ENCODE assay signal across 19 cellular contexts in the genomic region with DNA sequence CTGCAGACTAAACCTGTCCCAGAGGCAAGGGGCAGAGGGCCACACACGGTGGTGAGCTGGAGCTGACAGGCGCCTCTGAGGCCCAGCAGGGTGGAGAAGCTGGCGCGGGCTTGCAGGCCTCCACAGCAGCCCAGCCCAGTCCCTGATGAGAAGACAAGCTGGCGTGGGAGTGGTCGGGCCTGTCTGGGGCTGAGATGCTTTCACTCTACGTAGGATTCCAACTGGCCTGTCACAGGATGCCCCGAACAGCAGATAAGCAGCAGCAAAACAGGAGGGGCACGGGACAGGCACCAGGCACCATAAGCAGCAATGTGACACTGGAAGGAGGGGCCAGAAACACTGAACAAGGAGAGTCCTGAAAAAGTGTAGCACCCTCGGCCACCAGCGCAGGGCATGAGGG. TPM values are rescaled to one million over a fixed set of nuclear protein-coding genes. Genes with fewer than 3 reads are reported as not detected.
A peak's percentile ranks its signal among the peaks of the same experiment; 100 is the strongest.
DNase-seq lines count a peak whose midpoint lies in the region; ATAC-seq and TF ChIP-seq lines count a peak whose summit lies in the region.
"Had no signal": no experiment of that assay in that cellular context is flagged by ENCODE, and none has a peak within 500 bp of the region (broad histone marks: within the 10 kb centered on the region; RNA-seq: fewer than 3 reads in every experiment).

No MANE protein-coding gene starts in this region.

- no peak for TF ChIP-seq CTCF in SK-N-SH (IDR thresholded peaks at IDR 0.05)
- TF ChIP-seq CTCF in nephron (IDR thresholded peaks at IDR 0.05; ENCODE audit: unreplicated experiment in 3 of 3): no peak
- TF ChIP-seq CTCF in coronary artery (IDR thresholded peaks at IDR 0.05): no peak
- TF ChIP-seq CTCF in gastroesophageal sphincter (IDR thresholded peaks at IDR 0.05): no peak

- ATAC-seq in Right ventricle myocardium superior (ENCODE audit: poor library complexity) (peak; percentile 73), gastroesophageal sphincter (no peak), GM18909 (IDR thresholded peaks at IDR 0.05; ENCODE audit: poor library complexity, unreplicated experiment) (no peak)
- ATAC-seq: activated T-helper 17 cell treated with anti-CD3 and anti-CD28 coated beads, Interleukin-2, amount 50 U/mL, for 72 hours had no signal

- TF ChIP-seq POLR2A in gastroesophageal sphincter (IDR thresholded peaks at IDR 0.05): no peak

- H3K27ac ChIP-seq in SK-N-SH (ENCODE audit: low read depth in 2 of 2, low read length in 1 of 2): peak overlapping the region in 1 of 2 experiments; percentile 69; a peak in 2 of 4 replicates
- H3K27ac ChIP-seq in coronary artery: no peak overlapping the region
- H3K27ac ChIP-seq in gastroesophageal sphincter: no peak overlapping the region
- H3K27ac ChIP-seq: upper lobe of left lung had no signal

- H3K9me3 Mint-ChIP-seq in nephron: no peaks in the 10 kb centered on the region
- H3K9me3 Mint-ChIP-seq: activated T-helper 17 cell treated with anti-CD3 and anti-CD28 coated beads, Interleukin-2, amount 50 U/mL, for 72 hours had no signal

- peaks cover 25% of the 10 kb centered on the region for H3K4me1 Mint-ChIP-seq in nephron
- H3K4me1 Mint-ChIP-seq: activated T-helper 17 cell treated with anti-CD3 and anti-CD28 coated beads, Interleukin-2, amount 50 U/mL, for 72 hours had no signal

- no peak overlapping the region for H3K4me3 ChIP-seq in SK-N-SH (ENCODE audit: low read depth in 2 of 2, low read length in 1 of 2)
- no peak overlapping the region for H3K4me3 ChIP-seq in coronary artery
- H3K4me3 ChIP-seq in gastroesophageal sphincter: no peak overlapping the region
- H3K4me3 ChIP-seq: lung, upper lobe of left lung had no signal

- no peaks in the 10 kb centered on the region for H4K20me1 ChIP-seq in SK-N-SH (ENCODE audit: insufficient read depth)

- H3K9me3 ChIP-seq in SK-N-SH (no peaks in the 10 kb centered on the region), gastroesophageal sphincter (no peaks in the 10 kb centered on the region)
- H3K9me3 ChIP-seq: upper lobe of left lung had no signal

- 77% methylated on average over 8 of the region's 11 CpGs for WGBS in SK-N-SH (ENCODE audit: low lambda C conversion rate)
- 48 to 100% methylated on average over 1 to 7 of the region's 11 CpGs for WGBS in gastroesophageal sphincter (ENCODE audit: low coverage in 1 of 2), 2 donors

- H3K4me2 ChIP-seq in SK-N-SH: no peak overlapping the region

- no peaks in the 10 kb centered on the region for H3K36me3 Mint-ChIP-seq in nephron (ENCODE audit: low read depth)

- TF ChIP-seq RAD21 in SK-N-SH (IDR thresholded peaks at IDR 0.05; ENCODE audit: low read length): 0 out of 2 replicates have a peak, but pooled peaks have one; percentile 10

- DNase-seq in CMK (ENCODE audit: low read depth): peak; percentile 17
- DNase-seq in SK-N-SH: peak; percentile 89
- DNase-seq in Right ventricle myocardium superior: peak; percentile 81
- no peak for DNase-seq in coronary artery (ENCODE audit: low spot score)
- DNase-seq in NCI-H446 treated with DMSO at 0.1 percent for 48 hours (lab: John Stamatoyannopoulos, UW): no peak
- DNase-seq: activated CD4-positive, alpha-beta T cell treated with anti-CD3 and anti-CD28 coated beads, Interleukin-2, amount 50 U/mL, for 48 hours; DND-41; effector memory CD4-positive, alpha-beta T cell; GOT3; head of caudate nucleus; NCI-H2107; occipital lobe; T-helper 2 cell had no signal

- peak overlapping the region; percentile 91 to 97 (median 96) for H3K27ac Mint-ChIP-seq in nephron
- H3K27ac Mint-ChIP-seq: activated T-helper 17 cell treated with anti-CD3 and anti-CD28 coated beads, Interleukin-2, amount 50 U/mL, for 72 hours had no signal

- CTCF ChIA-PET in SK-N-SH (lab: Yijun Ruan, JAX): interaction anchor here (0.9 to 1.6 kb wide), 4 partner anchors 18 to 195 kb away, joined by 3 read pairs; no protein-coding TSS in a partner anchor

- peak in 1 of 2 experiments; percentile 33; a peak in 1 of 4 replicates for TF ChIP-seq EP300 in SK-N-SH (IDR thresholded peaks at IDR 0.05; ENCODE audit: borderline replicate concordance in 1 of 2, low read depth in 1 of 2, low read length in 1 of 2)
- no peak for TF ChIP-seq EP300 in gastroesophageal sphincter (IDR thresholded peaks at IDR 0.05)

- POLR2A ChIA-PET in SK-N-SH (lab: Yijun Ruan, JAX): no interaction called here

- no peak overlapping the region for H3K9ac ChIP-seq in SK-N-SH

- H3K79me2 ChIP-seq in SK-N-SH (ENCODE audit: insufficient read depth): no peaks in the 10 kb centered on the region

- H3K27me3 ChIP-seq in SK-N-SH (ENCODE audit: insufficient read depth): no peaks in the 10 kb centered on the region
- no peaks in the 10 kb centered on the region for H3K27me3 ChIP-seq in gastroesophageal sphincter
- H3K27me3 ChIP-seq: upper lobe of left lung had no signal

- peaks cover 4% of the 10 kb centered on the region for H3K27me3 Mint-ChIP-seq in nephron (ENCODE audit: low read depth)
- H3K27me3 Mint-ChIP-seq: activated T-helper 17 cell treated with anti-CD3 and anti-CD28 coated beads, Interleukin-2, amount 50 U/mL, for 72 hours had no signal

- H3F3A ChIP-seq in SK-N-SH (replicated peaks; ENCODE audit: insufficient read depth): no peaks in the 10 kb centered on the region

- no peaks in the 10 kb centered on the region for H3K9me2 ChIP-seq in SK-N-SH

- peak overlapping the region in 2 of 3 experiments; percentile 42 to 76 for H3K4me3 Mint-ChIP-seq in nephron
- H3K4me3 Mint-ChIP-seq: activated T-helper 17 cell treated with anti-CD3 and anti-CD28 coated beads, Interleukin-2, amount 50 U/mL, for 72 hours had no signal

- H3K36me3 ChIP-seq in SK-N-SH (replicated peaks in 1 of 2; ENCODE audit: control insufficient read depth in 1 of 2, insufficient read depth in 2 of 2, low read length in 1 of 2) (no peaks in the 10 kb centered on the region), gastroesophageal sphincter (no peaks in the 10 kb centered on the region)
- H3K36me3 ChIP-seq: upper lobe of left lung had no signal

- H3K4me1 ChIP-seq in SK-N-SH (ENCODE audit: control insufficient read depth in 1 of 2, insufficient read depth in 2 of 2, low read depth in 1 of 2, low read length in 1 of 2) (peaks cover 0 to 41% of the 10 kb centered on the region in 2 experiments; a peak in 2 of 4 replicates), gastroesophageal sphincter (no peaks in the 10 kb centered on the region)
- H3K4me1 ChIP-seq: upper lobe of left lung had no signal

- H2AFZ ChIP-seq in SK-N-SH (ENCODE audit: low read depth): no peak overlapping the region

- intact Hi-C loops in Right ventricle myocardium superior (cut with DNase I): no loop called here

TF ChIP-seq in SK-N-SH, 30 proteins besides CTCF, POLR2A, EP300 and RAD21 (continues in another document):
- peak; percentile 68 for TF ChIP-seq GATA2 (CRISPR knock-in tag; IDR thresholded peaks at IDR 0.05)
- TF ChIP-seq SMC3 (IDR thresholded peaks at IDR 0.05; ENCODE audit: low read depth, low read length): peak; percentile 12; the same call in 1 of the 2 replicates
- no peak for TF ChIP-seq EZH2phosphoT487 (IDR thresholded peaks at IDR 0.05; ENCODE audit: borderline replicate concordance, low read depth)
- TF ChIP-seq FOSL2 (IDR thresholded peaks at IDR 0.05; ENCODE audit: borderline replicate concordance, low read depth): no peak
- TF ChIP-seq IRF3 (IDR thresholded peaks at IDR 0.05; ENCODE audit: low read depth, low read length): no peak
- TF ChIP-seq NFIC (IDR thresholded peaks at IDR 0.05; ENCODE audit: borderline replicate concordance): no peak
- TF ChIP-seq GABPA (IDR thresholded peaks at IDR 0.05; ENCODE audit: low read depth): no peak
- TF ChIP-seq MXI1 (IDR thresholded peaks at IDR 0.05; ENCODE audit: low read depth, low read length): peak; percentile 79
- no peak for TF ChIP-seq MEF2A (IDR thresholded peaks at IDR 0.05; ENCODE audit: borderline replicate concordance, low read depth)
- TF ChIP-seq FOXM1 (IDR thresholded peaks at IDR 0.05; ENCODE audit: low read depth): no peak
- peak; percentile 92 for TF ChIP-seq RCOR1 (IDR thresholded peaks at IDR 0.05; ENCODE audit: low read length)
- TF ChIP-seq USF2 (IDR thresholded peaks at IDR 0.05; ENCODE audit: borderline replicate concordance, low read depth, low read length): no peak
- TF ChIP-seq, protein P1, sequence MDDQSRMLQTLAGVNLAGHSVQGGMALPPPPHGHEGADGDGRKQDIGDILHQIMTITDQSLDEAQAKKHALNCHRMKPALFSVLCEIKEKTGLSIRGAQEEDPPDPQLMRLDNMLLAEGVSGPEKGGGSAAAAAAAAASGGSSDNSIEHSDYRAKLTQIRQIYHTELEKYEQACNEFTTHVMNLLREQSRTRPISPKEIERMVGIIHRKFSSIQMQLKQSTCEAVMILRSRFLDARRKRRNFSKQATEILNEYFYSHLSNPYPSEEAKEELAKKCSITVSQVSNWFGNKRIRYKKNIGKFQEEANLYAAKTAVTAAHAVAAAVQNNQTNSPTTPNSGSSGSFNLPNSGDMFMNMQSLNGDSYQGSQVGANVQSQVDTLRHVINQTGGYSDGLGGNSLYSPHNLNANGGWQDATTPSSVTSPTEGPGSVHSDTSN (IDR thresholded peaks at IDR 0.05): no peak

RNA-seq across cellular contexts. Expression of gene PEMT, which starts 40.1 kb away (rescaled TPM):
- 49.8 and 52.8 TPM in 2 replicates for polyA plus RNA-seq in SK-N-SH (2012; rRNA removed)
- 26.8 and 41.1 TPM in 2 replicates for polyA plus RNA-seq in SK-N-SH (2012; cell fraction: cytosol; rRNA removed)
- polyA plus RNA-seq in SK-N-SH (2012; cell fraction: nucleus; rRNA removed): 19.4 and 22.2 TPM in 2 replicates
- 16.2 TPM for total RNA-seq in Right ventricle myocardium superior
- 10 to 100 TPM in 3 of 4 donors, 1 to 10 TPM in 1; 8.6 to 20.7 (median 17.5) TPM for total RNA-seq in gastroesophageal sphincter

RNA-seq across cellular contexts. Expression of gene RASD1, which starts 55.2 kb away (rescaled TPM):
- polyA plus RNA-seq in SK-N-SH (2012; rRNA removed): 0.26 and 0.43 TPM in 2 replicates
- 0.05 and 0.28 TPM in 2 replicates for polyA plus RNA-seq in SK-N-SH (2012; cell fraction: cytosol; rRNA removed)
- polyA plus RNA-seq in SK-N-SH (2012; cell fraction: nucleus; rRNA removed): 0.87 and 0.94 TPM in 2 replicates
- 39.8 TPM for total RNA-seq in Right ventricle myocardium superior
- total RNA-seq in gastroesophageal sphincter: 10 to 100 TPM in 1 of 4 donors, 1 to 10 TPM in 3; 2.6 to 24.6 (median 5.1) TPM

Comparison
In these comparisons a context has a peak if more than half of its experiments do, and no peak if none do; other contexts are left out.
1. DNase-seq: peak in CMK (single experiment), SK-N-SH (single experiment) and Right ventricle myocardium superior (single experiment); none in coronary artery (single experiment) and NCI-H446 treated with DMSO at 0.1 percent for 48 hours (single experiment).